Comparison of ENCODE assay signal across 14 cellular contexts in the genomic region with DNA sequence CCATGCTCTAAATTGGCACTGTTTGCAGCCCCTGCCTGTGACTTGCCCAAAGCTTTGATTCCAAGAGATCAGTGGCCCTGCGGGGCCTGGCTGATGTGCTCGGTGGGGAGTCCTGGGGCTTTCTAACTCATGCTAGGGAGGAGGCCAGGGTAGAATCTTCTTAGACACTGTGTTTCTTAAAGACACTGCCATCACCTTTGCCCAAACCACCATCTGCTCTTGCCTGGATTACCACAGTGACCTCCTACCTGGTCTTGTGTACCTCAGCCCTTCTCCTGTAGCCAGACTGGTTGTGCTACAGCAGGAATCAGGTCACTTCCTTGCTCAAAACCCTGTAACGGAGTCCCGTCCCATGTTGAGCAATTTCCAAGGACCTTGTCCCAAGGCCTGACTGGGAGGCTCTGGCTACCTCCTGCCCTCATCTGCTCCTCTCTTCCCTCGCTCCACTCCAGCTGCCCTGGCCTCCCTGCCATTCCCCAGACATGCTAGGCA.
DNase-seq lines count a peak whose midpoint lies in the region; ATAC-seq and TF ChIP-seq lines count a peak whose summit lies in the region.
"Had no signal": no experiment of that assay in that cellular context is flagged by ENCODE, and none has a peak within 500 bp of the region (broad histone marks: within the 10 kb centered on the region; RNA-seq: fewer than 3 reads in every experiment).

No MANE protein-coding gene starts in this region.

- H3K4me3 Mint-ChIP-seq in chondrocyte (ENCODE audit: unreplicated experiment) (no peak overlapping the region), mesothelial cell of epicardium (no peak overlapping the region)

- TF ChIP-seq CTCF in chondrocyte (IDR thresholded peaks at IDR 0.05): no peak
- TF ChIP-seq CTCF in mesothelial cell of epicardium (IDR thresholded peaks at IDR 0.05; ENCODE audit: unreplicated experiment): no peak
- TF ChIP-seq CTCF in upper lobe of left lung (IDR thresholded peaks at IDR 0.05): no peak

- H3K4me1 ChIP-seq in upper lobe of left lung: peaks cover 21 to 43% (median 41%) of the 10 kb centered on the region in 4 donors

- no peak for TF ChIP-seq POLR2A in upper lobe of left lung (IDR thresholded peaks at IDR 0.05)

- H3K36me3 ChIP-seq in upper lobe of left lung: peaks cover 0 to 3% (median under 1%) of the 10 kb centered on the region in 4 donors
- H3K36me3 ChIP-seq: thoracic aorta had no signal

- no peaks in the 10 kb centered on the region for H3K9me3 Mint-ChIP-seq in activated naive CD4-positive, alpha-beta T cell treated with anti-CD3 and anti-CD28 coated beads, Interleukin-2, amount 50 U/mL, for 72 hours
- H3K9me3 Mint-ChIP-seq in chondrocyte (ENCODE audit: low read depth): no peaks in the 10 kb centered on the region
- no peaks in the 10 kb centered on the region for H3K9me3 Mint-ChIP-seq in mesothelial cell of epicardium

- H3K4me1 Mint-ChIP-seq in chondrocyte (ENCODE audit: low read depth): peaks cover 62% of the 10 kb centered on the region
- peaks cover 4% of the 10 kb centered on the region for H3K4me1 Mint-ChIP-seq in mesothelial cell of epicardium

- no peaks in the 10 kb centered on the region for H3K9me3 ChIP-seq in upper lobe of left lung
- H3K9me3 ChIP-seq: thoracic aorta had no signal

- H3K27me3 Mint-ChIP-seq in chondrocyte (ENCODE audit: low read depth): no peaks in the 10 kb centered on the region
- H3K27me3 Mint-ChIP-seq in mesothelial cell of epicardium (ENCODE audit: low read depth): no peaks in the 10 kb centered on the region

- H3K27ac ChIP-seq in upper lobe of left lung: peak overlapping the region; percentile 16 to 53 (median 30)

- ATAC-seq in activated naive CD4-positive, alpha-beta T cell treated with anti-CD3 and anti-CD28 coated beads, Interleukin-2, amount 50 U/mL, for 72 hours: no peak
- ATAC-seq in upper lobe of left lung (ENCODE audit: low FRiP score in 2 of 2): no peak
- ATAC-seq in GM21515 (IDR thresholded peaks at IDR 0.05; ENCODE audit: unreplicated experiment): no peak

- peak overlapping the region; percentile 3 to 62 for H3K27ac Mint-ChIP-seq in activated naive CD4-positive, alpha-beta T cell treated with anti-CD3 and anti-CD28 coated beads, Interleukin-2, amount 50 U/mL, for 72 hours
- H3K27ac Mint-ChIP-seq in chondrocyte (ENCODE audit: unreplicated experiment): peak overlapping the region; percentile 94
- peak overlapping the region; percentile 44 for H3K27ac Mint-ChIP-seq in mesothelial cell of epicardium

- no peak for DNase-seq in activated naive CD4-positive, alpha-beta T cell treated with anti-CD3 and anti-CD28 coated beads, Interleukin-2, amount 50 U/mL, for 72 hours (ENCODE audit: low spot score in 2 of 2)
- DNase-seq in activated naive CD4-positive, alpha-beta T cell (lab: John Stamatoyannopoulos, UW): no peak
- no peak for DNase-seq in chondrocyte (ENCODE audit: low spot score)
- no peak for DNase-seq in mesothelial cell of epicardium (ENCODE audit: low spot score in 2 of 2, unreplicated experiment in 2 of 2)
- DNase-seq in upper lobe of left lung: peak in 1 of 2 donors; percentile 78
- DNase-seq in anterior cingulate cortex (lab: John Stamatoyannopoulos, UW): no peak
- no peak for DNase-seq in HCEC 1CT
- DNase-seq: ACHN, head of caudate nucleus, mammary epithelial cell, NCI-H1436 treated with DMSO at 0.1 percent for 48 hours, SHP77 had no signal

- no peaks in the 10 kb centered on the region for H3K27me3 ChIP-seq in upper lobe of left lung

- no peak overlapping the region for H3K4me3 ChIP-seq in upper lobe of left lung
- H3K4me3 ChIP-seq: thoracic aorta had no signal

- no peaks in the 10 kb centered on the region for H3K36me3 Mint-ChIP-seq in activated naive CD4-positive, alpha-beta T cell treated with anti-CD3 and anti-CD28 coated beads, Interleukin-2, amount 50 U/mL, for 72 hours
- H3K36me3 Mint-ChIP-seq in chondrocyte (ENCODE audit: low read depth) (no peaks in the 10 kb centered on the region), mesothelial cell of epicardium (peaks cover 5% of the 10 kb centered on the region)

- 60 to 69% methylated on average over 5 of the region's 5 CpGs for WGBS in upper lobe of left lung, 2 donors

- no peak for TF ChIP-seq EP300 in upper lobe of left lung (IDR thresholded peaks at IDR 0.05)

Comparison
In these comparisons a context has a peak if more than half of its experiments do, and no peak if none do; other contexts are left out.
1. H3K27ac Mint-ChIP-seq: peak in every context shown above with its lines; median percentile 94 in chondrocyte; 44 in mesothelial cell of epicardium; 32 in activated naive CD4-positive, alpha-beta T cell treated with anti-CD3 and anti-CD28 coated beads, Interleukin-2, amount 50 U/mL, for 72 hours.